8 cellular contexts compared by ENCODE assay signal in the genomic region with DNA sequence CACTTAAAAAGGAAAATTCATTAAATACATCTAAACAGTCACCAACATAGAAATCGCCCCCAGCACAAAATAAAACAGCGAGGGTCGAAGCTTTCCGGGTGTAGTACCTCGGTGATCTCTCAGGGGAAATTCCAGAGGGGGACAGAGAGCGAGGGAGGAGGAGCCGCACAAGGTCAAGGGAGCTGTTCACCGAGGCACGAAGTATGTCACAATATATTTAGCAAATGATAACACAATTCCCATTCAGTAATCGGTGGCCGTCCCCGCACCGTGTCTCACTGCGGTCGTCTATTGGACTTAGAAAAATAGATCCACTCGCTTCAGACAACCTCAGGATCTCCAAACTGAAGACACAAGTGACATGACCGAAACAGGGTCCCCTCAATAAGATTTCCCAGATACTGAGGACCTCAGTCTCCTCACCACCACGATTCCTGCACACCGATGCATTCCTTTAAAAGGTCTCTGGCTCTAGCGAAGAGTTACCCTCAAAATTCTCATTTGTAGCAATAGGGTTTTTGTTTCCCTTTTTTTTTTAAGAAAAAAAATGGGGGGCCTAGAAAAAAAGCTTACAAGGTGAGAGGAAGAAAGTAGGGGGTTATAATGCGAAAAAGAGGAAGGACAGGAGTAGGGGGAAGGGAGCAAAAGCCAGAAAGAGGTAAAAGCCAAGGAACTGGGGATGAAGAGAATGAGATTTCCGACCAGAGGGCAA.
DNase-seq lines count a peak whose midpoint lies in the region; ATAC-seq and TF ChIP-seq lines count a peak whose summit lies in the region.

No MANE protein-coding gene starts in this region.

- H3K4me3 Mint-ChIP-seq in activated T-cell treated with anti-CD3 and anti-CD28 coated beads, Interleukin-2, amount 50 U/mL, for 24 hours, result peak overlapping the region; percentile 82

- H3K27ac Mint-ChIP-seq in activated T-cell treated with anti-CD3 and anti-CD28 coated beads, Interleukin-2, amount 50 U/mL, for 24 hours, result peak overlapping the region; percentile 83

- DNase-seq in activated T-cell treated with anti-CD3 and anti-CD28 coated beads, Interleukin-2, amount 50 U/mL, for 24 hours, result no peak
- DNase-seq in activated T-cell treated with anti-CD3 and anti-CD28 coated beads, Interleukin-2, amount 50 U/mL, for 1 hour, result no peak
- DNase-seq in NCI-H2227 treated with DMSO at 0.1 percent for 48 hours (lab: John Stamatoyannopoulos, UW), result peak; percentile 61
- DNase-seq in astrocyte of the cerebellum (ENCODE audit: low read depth), result no peak
- no peak for DNase-seq in retinal pigment epithelial cell (ENCODE audit: low read depth)

- H3K9me3 ChIP-seq in iPS-18a (ENCODE audit: control insufficient read depth, low read depth, low read length), result no peaks in the 10 kb centered on the region

- H3K27me3 Mint-ChIP-seq in activated T-cell treated with anti-CD3 and anti-CD28 coated beads, Interleukin-2, amount 50 U/mL, for 24 hours, result no peaks in the 10 kb centered on the region

- H3K9me3 Mint-ChIP-seq in activated T-cell treated with anti-CD3 and anti-CD28 coated beads, Interleukin-2, amount 50 U/mL, for 24 hours, result no peaks in the 10 kb centered on the region

- peak overlapping the region; percentile 42 for H3K9ac ChIP-seq in iPS-18a (ENCODE audit: low read length)

- H3K36me3 ChIP-seq in iPS-18a (ENCODE audit: control insufficient read depth, low read depth, low read length), result no peaks in the 10 kb centered on the region

- peaks cover 10% of the 10 kb centered on the region for H3K4me1 ChIP-seq in iPS-18a (ENCODE audit: control insufficient read depth, low read depth, low read length)

- in situ Hi-C loops in astrocyte of the cerebellum (cut with HindIII; ENCODE audit: low sequenced_read_pairs), result no loop called here

- H3K27ac ChIP-seq in iPS-18a (ENCODE audit: low read length), result no peak overlapping the region

- ATAC-seq in GM19455 (IDR thresholded peaks at IDR 0.05; ENCODE audit: unreplicated experiment), result no peak
- ATAC-seq in HG02870 (IDR thresholded peaks at IDR 0.05; ENCODE audit: unreplicated experiment), result no peak

- TF ChIP-seq CTCF in astrocyte of the cerebellum (IDR thresholded peaks at IDR 0.05; ENCODE audit: low read depth, low read length, missing control alignments) (no peak), retinal pigment epithelial cell (conservative IDR thresholded peaks at IDR 0.05; ENCODE audit: low read depth, low read length) (peak; percentile 25)

- H3K4me1 Mint-ChIP-seq in activated T-cell treated with anti-CD3 and anti-CD28 coated beads, Interleukin-2, amount 50 U/mL, for 24 hours (ENCODE audit: low read depth), result peaks cover 63% of the 10 kb centered on the region

- H3K36me3 Mint-ChIP-seq in activated T-cell treated with anti-CD3 and anti-CD28 coated beads, Interleukin-2, amount 50 U/mL, for 24 hours (ENCODE audit: low read depth), result peaks cover 14% of the 10 kb centered on the region

- H3K4me3 ChIP-seq in astrocyte of the cerebellum (ENCODE audit: low read depth, low read length) (peak overlapping the region; percentile 56), iPS-18a (ENCODE audit: low read length) (peak overlapping the region; percentile 78), retinal pigment epithelial cell (ENCODE audit: low read length) (peak overlapping the region; percentile 81)

- peaks cover 15% of the 10 kb centered on the region for H3K27me3 ChIP-seq in iPS-18a (ENCODE audit: control insufficient read depth, insufficient read depth, low read length)
